In genomic region chr5:55010149-55010548, GRCh38 we compare ENCODE assay signal across 6 cellular contexts. TPM values are rescaled to one million over a fixed set of nuclear protein-coding genes. Genes with fewer than 3 reads are reported as not detected.
"Had no signal": no experiment of that assay in that cellular context is flagged by ENCODE, and none has a peak within 500 bp of the region (broad histone marks: within the 10 kb centered on the region; RNA-seq: fewer than 3 reads in every experiment).

No MANE protein-coding gene starts in this region.

RNA-seq across cellular contexts. Expression of gene GZMK, which starts 13.9 kb away (rescaled TPM):
- total RNA-seq: stomach, temporal lobe had no signal

RNA-seq across cellular contexts. Expression of gene ESM1, which starts 24.8 kb away (rescaled TPM):
- total RNA-seq: subcutaneous adipose tissue, transverse colon, ureter, vagina had no signal
